Comparison of ENCODE assay signal across 32 cellular contexts in genomic region chr21:27067226-27067625, GRCh38.
"Had no signal": no experiment of that assay in that cellular context is flagged by ENCODE, and none has a peak within 500 bp of the region (broad histone marks: within the 10 kb centered on the region; RNA-seq: fewer than 3 reads in every experiment).

No MANE protein-coding gene starts in this region.

- DNase-seq: activated B cell treated with CpG ODN at 0.5 μM for 24 hours; activated CD4-positive, alpha-beta memory T cell treated with anti-CD3 and anti-CD28 coated beads for 36 hours; activated CD4-positive, alpha-beta T cell treated with anti-CD3 and anti-CD28 coated beads for 4 hours; activated CD4-positive, alpha-beta T cell treated with anti-CD3 and anti-CD28 coated beads, Interleukin-2, amount 10 ng/mL, durations not matched to agents 24 days and 14 days; activated CD4-positive, alpha-beta T cell treated with anti-CD3 and anti-CD28 coated beads, Interleukin-2, amount 50 U/mL, for 1 hour; activated CD4-positive, alpha-beta T cell treated with anti-CD3 and anti-CD28 coated beads, Interleukin-2, amount 50 U/mL, for 4 hours; activated CD4-positive, CD25-positive, alpha-beta regulatory T cell treated with anti-CD3 and anti-CD28 coated beads, Interleukin-2, amount 50 U/mL, for 72 hours; activated CD8-positive, alpha-beta memory T cell treated with anti-CD3 and anti-CD28 coated beads, Interleukin-2, amount 50 U/mL, for 4 hours; activated CD8-positive, alpha-beta T cell treated with anti-CD3 and anti-CD28 coated beads for 36 hours; activated effector memory CD4-positive, alpha-beta T cell treated with anti-CD3 and anti-CD28 coated beads, Interleukin-2, amount 50 U/mL, for 16 hours; activated gamma-delta T cell treated with Interleukin-2 at 50 U/mL for 16 hours; activated naive CD4-positive, alpha-beta T cell; activated naive CD4-positive, alpha-beta T cell treated with anti-CD3 and anti-CD28 coated beads for 36 hours; activated naive CD4-positive, alpha-beta T cell treated with anti-CD3 and anti-CD28 coated beads, Interleukin-2, amount 50 U/mL, for 16 hours; activated naive CD8-positive, alpha-beta T cell treated with anti-CD3 and anti-CD28 coated beads for 36 hours; activated T-cell treated with anti-CD3 and anti-CD28 coated beads for 4 hours; activated T-cell treated with anti-CD3 and anti-CD28 coated beads, Interleukin-2, amount 50 U/mL, for 1 hour; activated T-cell treated with anti-CD3 and anti-CD28 coated beads, Interleukin-2, amount 50 U/mL, for 4 hours; activated T-cell treated with anti-CD3 and anti-CD28 coated beads, Interleukin-2, amount 50 U/mL, for 72 hours; adrenal gland; amniotic stem cell; aorta; body of pancreas; brain microvascular endothelial cell; central memory CD4-positive, alpha-beta T cell; T-helper 1 cell; T-helper 2 cell; T-helper 9 cell had no signal

- H3K27me3 ChIP-seq: adrenal gland, body of pancreas, brain microvascular endothelial cell, breast epithelium had no signal

- H3K4me1 ChIP-seq: adrenal gland, breast epithelium had no signal

- H3K36me3 ChIP-seq: adrenal gland, brain microvascular endothelial cell, breast epithelium had no signal

- H3K9me3 ChIP-seq: body of pancreas, breast epithelium had no signal

- ATAC-seq: activated CD8-positive, alpha-beta T cell treated with anti-CD3 and anti-CD28 coated beads for 36 hours; activated naive CD4-positive, alpha-beta T cell treated with anti-CD3 and anti-CD28 coated beads, Interleukin-2, amount 50 U/mL, for 72 hours; activated T-cell treated with anti-CD3 and anti-CD28 coated beads, Interleukin-2, amount 50 U/mL, for 4 hours; activated T-cell treated with anti-CD3 and anti-CD28 coated beads, Interleukin-2, amount 50 U/mL, for 72 hours; activated T-helper 17 cell treated with anti-CD3 and anti-CD28 coated beads, Interleukin-2, amount 50 U/mL, for 72 hours; body of pancreas had no signal

- H3K4me3 ChIP-seq: adrenal gland, body of pancreas, breast epithelium had no signal

- H3K27ac ChIP-seq: adrenal gland, body of pancreas, brain microvascular endothelial cell, breast epithelium, VCaP had no signal
